Comparison of ENCODE assay signal across 1 cellular context in the genomic region with DNA sequence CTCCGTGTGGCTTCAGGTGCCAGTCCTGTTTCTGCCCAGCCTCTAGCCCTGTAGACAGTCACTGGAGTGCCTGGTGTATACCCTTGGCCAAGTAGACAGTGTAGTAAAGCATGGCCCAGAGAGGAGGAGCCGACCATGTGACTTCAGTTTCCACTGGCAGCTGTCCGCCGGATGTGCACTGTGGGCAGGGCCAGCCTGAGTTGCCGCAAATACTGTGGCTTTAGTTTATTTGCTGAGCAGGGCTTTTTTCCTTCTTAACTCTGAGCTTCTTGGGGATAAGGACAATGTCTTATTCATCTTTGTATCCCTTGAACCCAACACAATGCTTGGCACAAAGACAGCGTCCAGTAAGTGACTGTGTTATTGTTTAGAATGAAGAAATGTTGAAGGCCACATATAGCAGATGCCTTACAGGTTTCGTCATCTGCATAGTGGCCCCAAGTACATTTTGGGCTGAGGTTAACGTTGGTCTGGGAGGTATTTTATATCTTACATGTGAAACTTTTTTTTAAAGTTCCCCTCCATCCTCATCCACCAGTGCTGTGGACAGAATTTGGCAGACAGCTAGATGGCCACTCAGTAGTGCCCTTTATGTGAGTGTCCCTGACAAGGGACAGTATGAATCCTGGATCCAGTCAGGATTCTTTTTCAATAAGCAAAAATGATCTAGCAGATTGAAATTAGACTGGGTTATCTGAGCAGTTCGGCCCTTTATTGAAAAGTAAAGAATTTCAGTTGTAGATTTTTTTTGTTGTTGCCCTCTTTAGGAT.
TF ChIP-seq lines count a peak whose summit lies in the region.

No MANE protein-coding gene starts in this region.

TF ChIP-seq in IMR-90, 13 proteins besides CTCF, POLR2A, EP300 and RAD21:
- peak; percentile 81 for TF ChIP-seq MAFK (IDR thresholded peaks at IDR 0.05; ENCODE audit: low read depth, low read length)
- TF ChIP-seq MXI1 (IDR thresholded peaks at IDR 0.05; ENCODE audit: borderline replicate concordance, low read depth, low read length) = peak; percentile 50; the same call in 1 of the 2 replicates
- TF ChIP-seq CEBPB (IDR thresholded peaks at IDR 0.05; ENCODE audit: low read depth, low read length) = no peak
